In the genomic region with DNA sequence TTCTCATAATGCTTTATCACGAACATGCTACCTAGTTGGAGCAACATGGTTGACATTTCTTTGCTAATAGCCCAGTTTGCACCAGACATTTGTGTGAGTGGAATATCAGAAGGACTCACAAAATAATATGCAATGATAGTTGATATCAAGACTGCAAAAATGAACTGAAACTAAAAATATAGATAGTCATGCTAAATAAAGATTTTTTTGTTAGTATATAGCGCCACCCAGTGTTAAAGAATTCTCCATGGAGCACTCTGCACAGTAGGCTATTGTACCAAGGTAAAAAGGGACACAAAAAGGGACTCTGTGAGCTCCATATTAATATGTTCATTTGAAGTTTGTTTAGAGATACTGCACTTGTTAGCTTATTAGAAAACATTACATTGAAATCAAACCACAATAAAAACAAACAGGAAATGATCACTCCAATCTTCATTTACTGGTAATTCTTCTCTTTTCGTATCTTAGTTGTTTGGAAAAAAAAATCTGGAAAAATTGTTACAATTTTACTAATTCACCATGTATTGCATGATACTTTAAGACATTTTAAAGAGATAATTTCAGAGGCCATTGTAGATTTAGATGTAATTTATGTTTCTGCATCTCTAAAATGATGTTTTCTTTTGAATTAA, we compare ENCODE assay signal across 9 cellular contexts.
DNase-seq lines count a peak whose midpoint lies in the region; ATAC-seq and TF ChIP-seq lines count a peak whose summit lies in the region.
"Had no signal": no experiment of that assay in that cellular context is flagged by ENCODE, and none has a peak within 500 bp of the region (broad histone marks: within the 10 kb centered on the region; RNA-seq: fewer than 3 reads in every experiment).

No MANE protein-coding gene starts in this region.

- TF ChIP-seq POLR2A in body of pancreas (IDR thresholded peaks at IDR 0.05), result no peak

- no peaks in the 10 kb centered on the region for H3K36me3 ChIP-seq in body of pancreas (replicated peaks in 1 of 2; ENCODE audit: insufficient read depth in 1 of 2, low read depth in 2 of 2)
- H3K36me3 ChIP-seq: BLaER1 had no signal

- DNase-seq in NCI-H524 (lab: John Stamatoyannopoulos, UW) (peak; percentile 16 to 59), NCI-H524 treated with DMSO at 0.1 percent for 48 hours (lab: John Stamatoyannopoulos, UW) (no peak), NCI-H345 (lab: John Stamatoyannopoulos, UW) (peak; percentile 42), body of pancreas (no peak), left kidney (ENCODE audit: low read depth, low spot score) (peak; percentile 62)

- ATAC-seq in body of pancreas, result no peak
- no peak for ATAC-seq in GM19035 (IDR thresholded peaks at IDR 0.05; ENCODE audit: unreplicated experiment)
- no peak for ATAC-seq in GM19452 (IDR thresholded peaks at IDR 0.05; ENCODE audit: unreplicated experiment)
- no peak for ATAC-seq in GM21723 (IDR thresholded peaks at IDR 0.05; ENCODE audit: unreplicated experiment)

- 34 to 43% methylated on average over 3 of the region's 3 CpGs for WGBS in body of pancreas, 2 donors

- no peaks in the 10 kb centered on the region for H3K4me1 ChIP-seq in body of pancreas
- H3K4me1 ChIP-seq: BLaER1 had no signal

- H3K27ac ChIP-seq in body of pancreas, result no peak overlapping the region
- H3K27ac ChIP-seq: BLaER1 had no signal

- H3K27me3 ChIP-seq in body of pancreas, result no peaks in the 10 kb centered on the region
- H3K27me3 ChIP-seq: BLaER1 had no signal

- H3K9me3 ChIP-seq in body of pancreas, result no peaks in the 10 kb centered on the region
- H3K9me3 ChIP-seq: BLaER1 had no signal

- TF ChIP-seq CTCF in body of pancreas (IDR thresholded peaks at IDR 0.05), result peak in 6 of 7 experiments; percentile 14 to 49 (median 34)

- no peak overlapping the region for H3K4me3 ChIP-seq in body of pancreas
- H3K4me3 ChIP-seq: BLaER1 had no signal

- intact Hi-C loops in body of pancreas (cut with DNase I), result no loop called here

Comparison
In these comparisons a context has a peak if more than half of its experiments do, and no peak if none do; other contexts are left out.
1. DNase-seq: peak in NCI-H524 (2 of 2), NCI-H345 (single experiment) and left kidney (single experiment); none in NCI-H524 treated with DMSO at 0.1 percent for 48 hours (single experiment) and body of pancreas (0 of 4).